ENCODE assay signal across 19 cellular contexts in the genomic region with DNA sequence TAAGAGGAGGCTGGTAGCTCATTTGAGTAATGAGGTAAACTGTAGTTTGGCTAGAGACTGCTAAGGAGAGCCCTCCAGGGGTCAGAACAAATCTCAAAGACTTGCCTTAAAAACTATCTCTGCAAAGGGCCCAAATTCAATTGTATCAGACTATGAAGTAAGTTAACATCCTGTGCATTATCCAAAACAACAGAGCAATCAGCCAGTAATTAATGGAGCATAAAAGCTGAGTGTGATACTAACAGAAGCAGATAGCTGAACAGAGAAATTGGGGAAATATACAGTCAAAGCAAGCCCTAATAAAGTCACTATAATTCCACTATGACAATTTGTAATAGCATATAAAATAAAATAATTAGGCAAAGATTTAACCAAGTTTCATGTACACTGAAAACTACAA. TPM values are rescaled to one million over a fixed set of nuclear protein-coding genes. Genes with fewer than 3 reads are reported as not detected.
DNase-seq lines count a peak whose midpoint lies in the region; ATAC-seq and TF ChIP-seq lines count a peak whose summit lies in the region.
"Had no signal": no experiment of that assay in that cellular context is flagged by ENCODE, and none has a peak within 500 bp of the region (broad histone marks: within the 10 kb centered on the region; RNA-seq: fewer than 3 reads in every experiment).

No MANE protein-coding gene starts in this region.

- no peak overlapping the region for H3K4me2 ChIP-seq in GM23338
- H3K4me2 ChIP-seq: BLaER1 had no signal

- H3K9me2 ChIP-seq in GM23338 (ENCODE audit: insufficient read depth) = peaks cover 9% of the 10 kb centered on the region

- H3K4me3 Mint-ChIP-seq in GM23338 = no peak overlapping the region
- H3K4me3 Mint-ChIP-seq in CD8-positive, alpha-beta memory T cell = no peak overlapping the region
- H3K4me3 Mint-ChIP-seq: CD14-positive monocyte; CD4-positive, alpha-beta memory T cell; CD4-positive, CD25-positive, alpha-beta regulatory T cell had no signal

- peaks cover 10% of the 10 kb centered on the region for H3K4me1 ChIP-seq in GM23338 (ENCODE audit: insufficient read depth)
- H3K4me1 ChIP-seq in HAP-1 = peaks cover 4% of the 10 kb centered on the region
- no peaks in the 10 kb centered on the region for H3K4me1 ChIP-seq in CD8-positive, alpha-beta memory T cell (ENCODE audit: insufficient read depth, low read length)
- H3K4me1 ChIP-seq: BE2C, Caco-2 had no signal

- no peaks in the 10 kb centered on the region for H4K20me1 ChIP-seq in GM23338 (replicated peaks; ENCODE audit: insufficient read depth)
- H4K20me1 ChIP-seq: BLaER1 had no signal

- H3K4me1 Mint-ChIP-seq in GM23338 = peaks cover 25% of the 10 kb centered on the region
- no peaks in the 10 kb centered on the region for H3K4me1 Mint-ChIP-seq in CD8-positive, alpha-beta memory T cell
- H3K4me1 Mint-ChIP-seq: CD4-positive, alpha-beta memory T cell; CD4-positive, CD25-positive, alpha-beta regulatory T cell had no signal

- H3K36me3 ChIP-seq in GM23338 (ENCODE audit: insufficient read depth) = no peaks in the 10 kb centered on the region
- H3K36me3 ChIP-seq in HAP-1 (replicated peaks) = no peaks in the 10 kb centered on the region
- no peaks in the 10 kb centered on the region for H3K36me3 ChIP-seq in CD8-positive, alpha-beta memory T cell (ENCODE audit: insufficient read depth, low read length)
- H3K36me3 ChIP-seq: BE2C, BLaER1 had no signal

- TF ChIP-seq CTCF in GM23338 (conservative IDR thresholded peaks at IDR 0.05; ENCODE audit: low read depth in 2 of 2) = no peak

- ATAC-seq in GM23338 (no peak), GM18909 (IDR thresholded peaks at IDR 0.05; ENCODE audit: poor library complexity, unreplicated experiment) (no peak)
- ATAC-seq: GM12878 had no signal

- in situ Hi-C loops in HAP-1 (cut with MboI; ENCODE audit: low sequenced_read_pairs) = no loop called here

- H3K36me3 Mint-ChIP-seq in GM23338 (ENCODE audit: low read depth) = no peaks in the 10 kb centered on the region
- no peaks in the 10 kb centered on the region for H3K36me3 Mint-ChIP-seq in CD8-positive, alpha-beta memory T cell
- H3K36me3 Mint-ChIP-seq: CD14-positive monocyte; CD4-positive, alpha-beta memory T cell; CD4-positive, CD25-positive, alpha-beta regulatory T cell had no signal

- no peaks in the 10 kb centered on the region for H3K9me3 Mint-ChIP-seq in GM23338
- H3K9me3 Mint-ChIP-seq in CD8-positive, alpha-beta memory T cell = no peaks in the 10 kb centered on the region
- H3K9me3 Mint-ChIP-seq: CD4-positive, alpha-beta memory T cell had no signal

- peak overlapping the region; percentile 43; the same call in 1 of the 2 replicates for H2AFZ ChIP-seq in GM23338

- no peak overlapping the region for H3K27ac ChIP-seq in GM23338 (ENCODE audit: low read depth)
- H3K27ac ChIP-seq in CD8-positive, alpha-beta memory T cell (ENCODE audit: low read depth, low read length) = no peak overlapping the region
- H3K27ac ChIP-seq: BLaER1 had no signal

- peaks cover 4% of the 10 kb centered on the region for H3K27me3 Mint-ChIP-seq in GM23338 (ENCODE audit: insufficient read depth, low read depth, poor library complexity)
- H3K27me3 Mint-ChIP-seq in CD8-positive, alpha-beta memory T cell = peaks cover 6 to 32% of the 10 kb centered on the region in 2 donors

- H3F3A ChIP-seq in GM23338 (replicated peaks; ENCODE audit: low read depth) = no peaks in the 10 kb centered on the region

- CTCF ChIA-PET in CD8-positive, alpha-beta memory T cell (lab: Charles Lee) = no interaction called here

- H3K9me3 ChIP-seq in HAP-1 = no peaks in the 10 kb centered on the region
- H3K9me3 ChIP-seq in CD8-positive, alpha-beta memory T cell (ENCODE audit: low read length) = no peaks in the 10 kb centered on the region
- H3K9me3 ChIP-seq: BE2C, BLaER1, Caco-2 had no signal

- POLR2A ChIA-PET in CD8-positive, alpha-beta memory T cell (lab: Charles Lee) = no interaction called here

- H3K27me3 ChIP-seq in GM23338 (ENCODE audit: insufficient read depth) = no peaks in the 10 kb centered on the region
- H3K27me3 ChIP-seq in HAP-1 (ENCODE audit: low read depth) = peaks cover 15% of the 10 kb centered on the region
- H3K27me3 ChIP-seq in CD8-positive, alpha-beta memory T cell (ENCODE audit: insufficient read depth, low read length, poor library complexity, severe bottlenecking) = peaks cover 7% of the 10 kb centered on the region
- H3K27me3 ChIP-seq: BLaER1 had no signal

- H3K79me2 ChIP-seq in GM23338 (replicated peaks; ENCODE audit: insufficient read depth) = no peaks in the 10 kb centered on the region

- H3K27ac Mint-ChIP-seq in GM23338 = no peak overlapping the region
- H3K27ac Mint-ChIP-seq in CD8-positive, alpha-beta memory T cell = no peak overlapping the region
- H3K27ac Mint-ChIP-seq: CD4-positive, alpha-beta memory T cell; CD4-positive, CD25-positive, alpha-beta regulatory T cell had no signal

- H3K4me3 ChIP-seq in GM23338 = no peak overlapping the region
- H3K4me3 ChIP-seq in HAP-1 = no peak overlapping the region
- H3K4me3 ChIP-seq in CD8-positive, alpha-beta memory T cell (ENCODE audit: low read length) = no peak overlapping the region
- H3K4me3 ChIP-seq: BLaER1, GM12878 had no signal

- DNase-seq in GM23338 (ENCODE audit: low spot score) = no peak
- DNase-seq in MV-4-11 (lab: John Stamatoyannopoulos, UW) = peak; percentile 50
- DNase-seq in cerebellar cortex (ENCODE audit: low spot score) = peak; percentile 72
- DNase-seq in HAP-1 (ENCODE audit: low spot score in 2 of 2) = no peak
- no peak for DNase-seq in NCI-H526 (lab: John Stamatoyannopoulos, UW)
- DNase-seq in CD8-positive, alpha-beta memory T cell = no peak
- DNase-seq: 8988T; ACHN; BE2C; Caco-2; Calu3; CD4-positive, alpha-beta memory T cell; CD4-positive, CD25-positive, alpha-beta regulatory T cell; DMS79 treated with DMSO at 0.1 percent for 48 hours; GDM1 had no signal

TF ChIP-seq in GM23338, 12 proteins besides CTCF, POLR2A, EP300 and RAD21 (continues in another document):
- TF ChIP-seq, protein P1, sequence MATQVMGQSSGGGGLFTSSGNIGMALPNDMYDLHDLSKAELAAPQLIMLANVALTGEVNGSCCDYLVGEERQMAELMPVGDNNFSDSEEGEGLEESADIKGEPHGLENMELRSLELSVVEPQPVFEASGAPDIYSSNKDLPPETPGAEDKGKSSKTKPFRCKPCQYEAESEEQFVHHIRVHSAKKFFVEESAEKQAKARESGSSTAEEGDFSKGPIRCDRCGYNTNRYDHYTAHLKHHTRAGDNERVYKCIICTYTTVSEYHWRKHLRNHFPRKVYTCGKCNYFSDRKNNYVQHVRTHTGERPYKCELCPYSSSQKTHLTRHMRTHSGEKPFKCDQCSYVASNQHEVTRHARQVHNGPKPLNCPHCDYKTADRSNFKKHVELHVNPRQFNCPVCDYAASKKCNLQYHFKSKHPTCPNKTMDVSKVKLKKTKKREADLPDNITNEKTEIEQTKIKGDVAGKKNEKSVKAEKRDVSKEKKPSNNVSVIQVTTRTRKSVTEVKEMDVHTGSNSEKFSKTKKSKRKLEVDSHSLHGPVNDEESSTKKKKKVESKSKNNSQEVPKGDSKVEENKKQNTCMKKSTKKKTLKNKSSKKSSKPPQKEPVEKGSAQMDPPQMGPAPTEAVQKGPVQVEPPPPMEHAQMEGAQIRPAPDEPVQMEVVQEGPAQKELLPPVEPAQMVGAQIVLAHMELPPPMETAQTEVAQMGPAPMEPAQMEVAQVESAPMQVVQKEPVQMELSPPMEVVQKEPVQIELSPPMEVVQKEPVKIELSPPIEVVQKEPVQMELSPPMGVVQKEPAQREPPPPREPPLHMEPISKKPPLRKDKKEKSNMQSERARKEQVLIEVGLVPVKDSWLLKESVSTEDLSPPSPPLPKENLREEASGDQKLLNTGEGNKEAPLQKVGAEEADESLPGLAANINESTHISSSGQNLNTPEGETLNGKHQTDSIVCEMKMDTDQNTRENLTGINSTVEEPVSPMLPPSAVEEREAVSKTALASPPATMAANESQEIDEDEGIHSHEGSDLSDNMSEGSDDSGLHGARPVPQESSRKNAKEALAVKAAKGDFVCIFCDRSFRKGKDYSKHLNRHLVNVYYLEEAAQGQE (IDR thresholded peaks at IDR 0.05; ENCODE audit: unreplicated experiment) = no peak
- TF ChIP-seq, protein P2, sequence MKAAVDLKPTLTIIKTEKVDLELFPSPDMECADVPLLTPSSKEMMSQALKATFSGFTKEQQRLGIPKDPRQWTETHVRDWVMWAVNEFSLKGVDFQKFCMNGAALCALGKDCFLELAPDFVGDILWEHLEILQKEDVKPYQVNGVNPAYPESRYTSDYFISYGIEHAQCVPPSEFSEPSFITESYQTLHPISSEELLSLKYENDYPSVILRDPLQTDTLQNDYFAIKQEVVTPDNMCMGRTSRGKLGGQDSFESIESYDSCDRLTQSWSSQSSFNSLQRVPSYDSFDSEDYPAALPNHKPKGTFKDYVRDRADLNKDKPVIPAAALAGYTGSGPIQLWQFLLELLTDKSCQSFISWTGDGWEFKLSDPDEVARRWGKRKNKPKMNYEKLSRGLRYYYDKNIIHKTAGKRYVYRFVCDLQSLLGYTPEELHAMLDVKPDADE (IDR thresholded peaks at IDR 0.05) = no peak
- no peak for TF ChIP-seq JUNB (IDR thresholded peaks at IDR 0.05; ENCODE audit: unreplicated experiment)
- TF ChIP-seq STAT1 (IDR thresholded peaks at IDR 0.05; ENCODE audit: unreplicated experiment) = no peak

RNA-seq across cellular contexts. Expression of a gene that starts 45.8 kb away (rescaled TPM):
- 48.1 and 48.5 TPM in 2 replicates for total RNA-seq in GM23338 (2014; rRNA removed; shearing (Covaris generic))
- 22.1 and 22.8 TPM in 2 replicates for polyA plus RNA-seq in GM23338 (2016; fragmentation: Nextera tagmentation; extraction: Ambion mirVana)
- 1 to 10 TPM; 1.7 to 1.8 TPM for total RNA-seq in CD8-positive, alpha-beta memory T cell
- 0.06 TPM for polyA plus RNA-seq in CD8-positive, alpha-beta memory T cell
- polyA plus RNA-seq: CD4-positive, alpha-beta memory T cell; CD4-positive, CD25-positive, alpha-beta regulatory T cell had no signal

Comparison
In these comparisons a context has a peak if more than half of its experiments do, and no peak if none do; other contexts are left out.
1. DNase-seq: peak in MV-4-11 (single experiment) and cerebellar cortex (single experiment); none in GM23338 (single experiment), HAP-1 (0 of 2), NCI-H526 (0 of 2) and CD8-positive, alpha-beta memory T cell (0 of 5).
2. RNA of a gene that starts 45.8 kb away (total RNA-seq): 48.1 to 48.5 TPM in GM23338; 1.7 to 1.8 TPM in CD8-positive, alpha-beta memory T cell; every median in the first group is over 10 times any median in the second.